15 cellular contexts compared by ENCODE assay signal in the genomic region with DNA sequence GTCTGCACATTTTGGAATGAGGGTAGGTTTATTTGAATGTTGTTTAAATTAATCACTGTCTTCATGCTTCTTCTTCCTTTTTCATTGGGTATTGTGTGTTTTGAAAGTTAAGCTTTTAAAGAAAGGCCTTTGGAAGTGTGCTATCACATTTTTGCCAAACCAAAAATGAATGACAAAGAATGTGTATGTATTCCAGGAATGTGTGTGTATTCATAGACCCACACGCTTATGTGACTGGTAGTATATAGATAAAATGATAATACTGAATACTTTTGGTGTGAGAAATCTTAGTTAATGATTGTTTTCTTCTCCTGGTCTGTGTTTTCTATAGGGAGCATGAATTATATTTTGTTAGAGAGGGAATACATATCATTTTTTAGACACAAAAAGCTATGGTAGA.
"Had no signal": no experiment of that assay in that cellular context is flagged by ENCODE, and none has a peak within 500 bp of the region (broad histone marks: within the 10 kb centered on the region; RNA-seq: fewer than 3 reads in every experiment).

No MANE protein-coding gene starts in this region.

- ATAC-seq: natural killer cell treated with Interleukin-12 subunit alpha and Interleukin-12 subunit beta and Interleukin-15 and Interleukin-18, amount 100 ng/mL, for 72 hours had no signal

- DNase-seq: activated CD4-positive, alpha-beta T cell treated with anti-CD3 and anti-CD28 coated beads for 1 hour; activated CD4-positive, alpha-beta T cell treated with anti-CD3 and anti-CD28 coated beads, Interleukin-2, amount 50 U/mL, for 48 hours; activated naive CD4-positive, alpha-beta T cell treated with anti-CD3 and anti-CD28 coated beads, Interleukin-2, amount 10 ng/mL, durations not matched to agents 7 days and 5 days; activated T-cell treated with anti-CD3 and anti-CD28 coated beads, Interleukin-2, amount 50 U/mL, for 24 hours; cerebellar nuclear complex; dermis blood vessel endothelial cell; hippocampal formation; nucleus accumbens; small intestine; stimulated activated CD4-positive, alpha-beta T cell treated with anti-CD3 and anti-CD28 coated beads, Interleukin-4, amount 100 ng/mL, for 4 hours; stimulated activated CD8-positive, alpha-beta memory T cell treated with anti-CD3 and anti-CD28 coated beads, Interleukin-4, amount 100 ng/mL, for 48 hours; stimulated activated naive CD4-positive, alpha-beta T cell treated with Interleukin-2 at 50 U/mL for 16 hours; substantia nigra; transverse colon had no signal

- H3K4me3 ChIP-seq: transverse colon had no signal
